11 cellular contexts compared by ENCODE assay signal in genomic region chr9:33029106-33029788, GRCh38. TPM values are rescaled to one million over a fixed set of nuclear protein-coding genes. Genes with fewer than 3 reads are reported as not detected.
DNase-seq lines count a peak whose midpoint lies in the region; ATAC-seq and TF ChIP-seq lines count a peak whose summit lies in the region.
"Had no signal": no experiment of that assay in that cellular context is flagged by ENCODE, and none has a peak within 500 bp of the region (broad histone marks: within the 10 kb centered on the region; RNA-seq: fewer than 3 reads in every experiment).

No MANE protein-coding gene starts in this region.

- H3K9me3 Mint-ChIP-seq in activated CD4-positive, alpha-beta T cell treated with anti-CD3 and anti-CD28 coated beads for 36 hours (ENCODE audit: low read depth), result no peaks in the 10 kb centered on the region

- 30 to 61% (median 38%) methylated on average over 6 of the region's 6 CpGs for WGBS in spleen, 5 donors

- peak overlapping the region; percentile 79 for H3K27ac Mint-ChIP-seq in activated CD4-positive, alpha-beta T cell treated with anti-CD3 and anti-CD28 coated beads for 36 hours

- peak overlapping the region; percentile 98 for H3K4me3 Mint-ChIP-seq in activated CD4-positive, alpha-beta T cell treated with anti-CD3 and anti-CD28 coated beads for 36 hours

- peak overlapping the region in 6 of 8 donors; percentile 4 to 63 (median 46) for H3K27ac ChIP-seq in spleen
- H3K27ac ChIP-seq: WERI-Rb-1 had no signal

- CTCF ChIA-PET in activated CD4-positive, alpha-beta T cell treated with anti-CD3 and anti-CD28 coated beads for 36 hours (lab: Charles Lee), result interaction anchor here (0.9 to 1.4 kb wide), 3 partner anchors 8 to 30 kb away, joined by 3 to 8 read pairs (median 6); no protein-coding TSS in a partner anchor

- no peak for ATAC-seq in activated CD4-positive, alpha-beta T cell treated with anti-CD3 and anti-CD28 coated beads for 36 hours
- no peak for ATAC-seq in GM19328 (IDR thresholded peaks at IDR 0.05; ENCODE audit: unreplicated experiment)
- no peak for ATAC-seq in GM19351 (IDR thresholded peaks at IDR 0.05; ENCODE audit: unreplicated experiment)

- no peaks in the 10 kb centered on the region for H3K27me3 ChIP-seq in spleen (replicated peaks in 1 of 7)

- intact Hi-C loops in activated CD4-positive, alpha-beta T cell treated with anti-CD3 and anti-CD28 coated beads for 36 hours (cut with DNase I, micrococcal nuclease), result loop anchor here (5.0 kb wide), 4 partner anchors 48 to 788 kb away; partner anchors contain the start of genes B4GALT1 (in 1 of the 2), SMU1 (in 1 of the 2) and UBE2R2 (in 1 of the 2)
- intact Hi-C loops in spleen (cut with DNase I; ENCODE audit: low total_unique reads), result no loop called here

- H3K36me3 Mint-ChIP-seq in activated CD4-positive, alpha-beta T cell treated with anti-CD3 and anti-CD28 coated beads for 36 hours (ENCODE audit: low read depth), result peaks cover 75% of the 10 kb centered on the region

- H3K4me1 Mint-ChIP-seq in activated CD4-positive, alpha-beta T cell treated with anti-CD3 and anti-CD28 coated beads for 36 hours, result peaks cover 59% of the 10 kb centered on the region

- no peak for DNase-seq in activated CD4-positive, alpha-beta T cell treated with anti-CD3 and anti-CD28 coated beads for 36 hours
- no peak for DNase-seq in activated CD4-positive, alpha-beta T cell treated with anti-CD3 and anti-CD28 coated beads for 48 hours
- DNase-seq in SIG-M5 treated with dmso at 0.1 percent for 504 hours (lab: John Stamatoyannopoulos, UW; ENCODE audit: unreplicated experiment), result peak; percentile 68
- DNase-seq in epithelial cell of esophagus (ENCODE audit: low read depth), result peak; percentile 40
- DNase-seq in spleen, result no peak
- DNase-seq in LoVo (ENCODE audit: low spot score), result no peak
- DNase-seq: ACHN, NCI-H2029 treated with DMSO at 0.1 percent for 48 hours, WERI-Rb-1 had no signal

- H3K27me3 Mint-ChIP-seq in activated CD4-positive, alpha-beta T cell treated with anti-CD3 and anti-CD28 coated beads for 36 hours, result no peaks in the 10 kb centered on the region

- peaks cover 47 to 88% (median 65%) of the 10 kb centered on the region in 6 donors for H3K4me1 ChIP-seq in spleen

- H3K9me3 ChIP-seq in spleen, result no peaks in the 10 kb centered on the region

- no peak for TF ChIP-seq CTCF in epithelial cell of esophagus (IDR thresholded peaks at IDR 0.05; ENCODE audit: insufficient read depth, low read depth, low read length, missing control alignments)
- TF ChIP-seq CTCF in spleen (IDR thresholded peaks at IDR 0.05 in 8 of 11, conservative IDR thresholded peaks at IDR 0.05 in 3 of 11), result no peak

- peaks cover 0 to 80% (median 64%) of the 10 kb centered on the region in 6 donors for H3K36me3 ChIP-seq in spleen

- no peak for TF ChIP-seq POLR2A in spleen (IDR thresholded peaks at IDR 0.05)

- POLR2A ChIA-PET in activated CD4-positive, alpha-beta T cell treated with anti-CD3 and anti-CD28 coated beads for 36 hours (lab: Charles Lee), result interaction anchor here (0.9 kb wide), 1 partner anchor 29 kb away, joined by 3 read pairs; no protein-coding TSS in a partner anchor

- H3K4me3 ChIP-seq in epithelial cell of esophagus (ENCODE audit: low read length), result no peak overlapping the region
- peak overlapping the region in 1 of 8 donors; percentile 0 for H3K4me3 ChIP-seq in spleen

RNA-seq across cellular contexts. Expression of gene DNAJA1, which starts 4.2 kb away (rescaled TPM):
- 100 to 1,000 TPM; 198 to 266 TPM for total RNA-seq in activated CD4-positive, alpha-beta T cell treated with anti-CD3 and anti-CD28 coated beads for 36 hours
- total RNA-seq in spleen, result 100 to 1,000 TPM in 1 of 7 donors, 10 to 100 TPM in 6; 67.0 to 113 (median 87.7) TPM
- 10 to 100 TPM; 25.8 to 81.3 (median 38.7) TPM for polyA plus RNA-seq in spleen

RNA-seq across cellular contexts. Expression of gene APTX, which starts 27.8 kb away (rescaled TPM):
- total RNA-seq in activated CD4-positive, alpha-beta T cell treated with anti-CD3 and anti-CD28 coated beads for 36 hours, result 10 to 100 TPM; 49.4 to 49.7 TPM
- total RNA-seq in spleen, result 10 to 100 TPM; 16.2 to 28.6 (median 23.9) TPM
- polyA plus RNA-seq in spleen, result 10 to 100 TPM; 18.9 to 25.3 (median 20.6) TPM

RNA-seq across cellular contexts. Expression of gene SMU1, which starts 47.2 kb away (rescaled TPM):
- total RNA-seq in activated CD4-positive, alpha-beta T cell treated with anti-CD3 and anti-CD28 coated beads for 36 hours, result 10 to 100 TPM; 23.2 to 29.6 TPM
- total RNA-seq in spleen, result 10 to 100 TPM; 15.7 to 23.3 (median 19.4) TPM
- polyA plus RNA-seq in spleen, result 10 to 100 TPM in 1 of 3 donors, 1 to 10 TPM in 2; 7.2 to 12.2 (median 9.9) TPM

Comparison
In these comparisons a context has a peak if more than half of its experiments do, and no peak if none do; other contexts are left out.
1. DNase-seq: peak in SIG-M5 treated with dmso at 0.1 percent for 504 hours (single experiment) and epithelial cell of esophagus (single experiment); none in activated CD4-positive, alpha-beta T cell treated with anti-CD3 and anti-CD28 coated beads for 36 hours (single experiment), activated CD4-positive, alpha-beta T cell treated with anti-CD3 and anti-CD28 coated beads for 48 hours (single experiment), spleen (single experiment) and LoVo (single experiment).